In the genomic region with DNA sequence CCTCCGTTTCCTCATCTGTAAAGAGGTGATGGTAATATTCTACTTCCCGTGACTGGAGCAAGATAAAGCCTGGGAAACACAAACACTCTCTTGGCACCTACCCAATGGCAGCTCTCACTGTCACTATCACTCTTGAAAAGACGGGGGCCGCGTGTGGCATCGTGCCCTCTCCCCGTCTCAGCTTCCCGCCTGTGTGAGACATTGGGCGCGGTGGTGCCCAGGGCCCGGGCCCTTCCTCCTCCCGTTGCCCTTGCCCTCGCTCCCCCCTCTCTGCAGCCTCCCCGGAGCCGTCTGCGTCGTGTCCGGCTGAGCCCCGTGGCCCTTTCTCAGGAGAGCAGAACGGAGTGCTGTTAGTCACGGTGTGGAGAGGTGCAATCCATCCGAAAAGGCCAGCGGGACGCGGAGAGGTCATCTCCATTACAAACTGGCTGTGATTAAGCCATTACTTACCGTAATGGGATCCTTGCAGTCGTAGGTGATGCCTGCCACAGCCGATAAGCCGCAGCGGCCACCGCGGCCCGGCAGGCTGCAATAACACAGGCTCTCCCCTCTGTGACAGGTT, we compare ENCODE assay signal across 23 cellular contexts.
DNase-seq lines count a peak whose midpoint lies in the region; ATAC-seq, FAIRE-seq and TF ChIP-seq lines count a peak whose summit lies in the region.
"Had no signal": no experiment of that assay in that cellular context is flagged by ENCODE, and none has a peak within 500 bp of the region (broad histone marks: within the 10 kb centered on the region; RNA-seq: fewer than 3 reads in every experiment).

No MANE protein-coding gene starts in this region.

- H3K4me3 ChIP-seq in endothelial cell of umbilical vein (replicated peaks in 1 of 3; ENCODE audit: insufficient read depth in 1 of 3, low read depth in 1 of 3, low read length in 3 of 3) (no peak overlapping the region), parathyroid adenoma (ENCODE audit: low read depth, low read length) (no peak overlapping the region), lower lobe of right lung (no peak overlapping the region), WERI-Rb-1 (ENCODE audit: low read depth, low read length) (no peak overlapping the region)
- H3K4me3 ChIP-seq: GM23248 had no signal

- TF ChIP-seq POLR2A in endothelial cell of umbilical vein (IDR thresholded peaks at IDR 0.05; ENCODE audit: low read depth, low read length) = no peak

- FAIRE-seq in endothelial cell of umbilical vein (lab: Jason Lieb, UNC) (no peak), D721Med (lab: Jason Lieb, UNC) (no peak)
- FAIRE-seq: GM12892, islet of Langerhans had no signal

- POLR2A ChIA-PET in endothelial cell of umbilical vein (lab: Charles Lee) = no interaction called here

- TF ChIP-seq CTCF in endothelial cell of umbilical vein (IDR thresholded peaks at IDR 0.05; ENCODE audit: extremely low read depth in 1 of 2, insufficient read depth in 1 of 2, low read depth in 1 of 2, low read length in 2 of 2) (no peak), parathyroid adenoma (IDR thresholded peaks at IDR 0.05) (no peak), lower lobe of right lung (IDR thresholded peaks at IDR 0.05) (no peak), WERI-Rb-1 (IDR thresholded peaks at IDR 0.05; ENCODE audit: low read depth, low read length) (no peak), D721Med (IDR thresholded peaks at IDR 0.05; ENCODE audit: insufficient read depth, missing control alignments) (no peak)

- ATAC-seq in lower lobe of right lung = no peak
- ATAC-seq: activated CD4-positive, CD25-positive, alpha-beta regulatory T cell treated with anti-CD3 and anti-CD28 coated beads, Interleukin-2, amount 50 U/mL, for 24 hours; T-helper 17 cell had no signal

- no peak overlapping the region for H3K27ac ChIP-seq in endothelial cell of umbilical vein (ENCODE audit: insufficient read depth, low read depth, low read length)
- H3K27ac ChIP-seq in parathyroid adenoma = no peak overlapping the region
- no peak overlapping the region for H3K27ac ChIP-seq in lower lobe of right lung
- H3K27ac ChIP-seq in WERI-Rb-1 = no peak overlapping the region
- H3K27ac ChIP-seq: GM23248 had no signal

- H4K20me1 ChIP-seq in endothelial cell of umbilical vein (replicated peaks; ENCODE audit: control insufficient read depth, extremely low read depth, insufficient read depth, low read length) = no peaks in the 10 kb centered on the region

- H3K9me1 ChIP-seq in endothelial cell of umbilical vein (replicated peaks; ENCODE audit: control insufficient read depth, extremely low read depth, insufficient read depth, low read length) = no peaks in the 10 kb centered on the region

- CTCF ChIA-PET in endothelial cell of umbilical vein (lab: Charles Lee) = interaction anchor here (1.1 kb wide), 1 partner anchor 742 kb away, joined by 4 read pairs; no protein-coding TSS in a partner anchor

- H2AFZ ChIP-seq in endothelial cell of umbilical vein (ENCODE audit: low read depth, low read length) = no peak overlapping the region
- H2AFZ ChIP-seq in parathyroid adenoma = no peak overlapping the region
- H2AFZ ChIP-seq: GM23248 had no signal

- H3K9me3 ChIP-seq in endothelial cell of umbilical vein (replicated peaks; ENCODE audit: control insufficient read depth, insufficient read depth, low read length) = no peaks in the 10 kb centered on the region
- no peaks in the 10 kb centered on the region for H3K9me3 ChIP-seq in parathyroid adenoma (ENCODE audit: control insufficient read depth, low read length)
- no peaks in the 10 kb centered on the region for H3K9me3 ChIP-seq in lower lobe of right lung
- H3K9me3 ChIP-seq in WERI-Rb-1 (ENCODE audit: severe bottlenecking) = no peaks in the 10 kb centered on the region

- peaks cover 15 to 29% of the 10 kb centered on the region in 2 experiments for H3K27me3 ChIP-seq in endothelial cell of umbilical vein (ENCODE audit: control insufficient read depth in 2 of 2, insufficient read depth in 2 of 2, low read length in 2 of 2)
- peaks cover 3% of the 10 kb centered on the region for H3K27me3 ChIP-seq in parathyroid adenoma (ENCODE audit: control insufficient read depth, insufficient read depth, low read length)
- peaks cover 61% of the 10 kb centered on the region for H3K27me3 ChIP-seq in lower lobe of right lung (ENCODE audit: low read depth)
- no peaks in the 10 kb centered on the region for H3K27me3 ChIP-seq in WERI-Rb-1 (ENCODE audit: insufficient read depth, low read depth, severe bottlenecking)

- dilution Hi-C loops in endothelial cell of umbilical vein (cut with MboI; ENCODE audit: extremely low pct_ligation_motif_present, low sequenced_read_pairs) = no loop called here

- H3K36me3 ChIP-seq in endothelial cell of umbilical vein (ENCODE audit: control insufficient read depth in 2 of 2, extremely low read depth in 1 of 2, insufficient read depth in 2 of 2, low read length in 2 of 2) (no peaks in the 10 kb centered on the region), parathyroid adenoma (ENCODE audit: control insufficient read depth, insufficient read depth, low read length) (no peaks in the 10 kb centered on the region), lower lobe of right lung (no peaks in the 10 kb centered on the region), WERI-Rb-1 (no peaks in the 10 kb centered on the region)

- H3K4me1 ChIP-seq in endothelial cell of umbilical vein (ENCODE audit: control insufficient read depth, extremely low read depth, insufficient read depth, low read length) = no peaks in the 10 kb centered on the region
- no peaks in the 10 kb centered on the region for H3K4me1 ChIP-seq in parathyroid adenoma
- H3K4me1 ChIP-seq in lower lobe of right lung = no peaks in the 10 kb centered on the region

- H3K79me2 ChIP-seq in endothelial cell of umbilical vein (ENCODE audit: control insufficient read depth, insufficient read depth, low read length) (no peaks in the 10 kb centered on the region), parathyroid adenoma (no peaks in the 10 kb centered on the region)

- intact Hi-C loops in endothelial cell of umbilical vein (cut with micrococcal nuclease) (no loop called here), lower lobe of right lung (cut with DNase I) (no loop called here)

- H3K4me2 ChIP-seq in endothelial cell of umbilical vein (ENCODE audit: insufficient read depth, low read length) = no peak overlapping the region
- peak overlapping the region; percentile 36 for H3K4me2 ChIP-seq in parathyroid adenoma (ENCODE audit: low read length)

- peak; percentile 38 for DNase-seq in DMS79 (lab: John Stamatoyannopoulos, UW)
- DNase-seq in NCI-H1092 treated with DMSO at 0.1 percent for 48 hours (lab: John Stamatoyannopoulos, UW) = peak; percentile 69
- no peak for DNase-seq in endothelial cell of umbilical vein (ENCODE audit: low read depth, low spot score)
- no peak for DNase-seq in lower lobe of right lung
- no peak for DNase-seq in stimulated activated CD4-positive, alpha-beta T cell treated with anti-CD3 and anti-CD28 coated beads, Interleukin-4, amount 100 ng/mL, for 24 hours
- no peak for DNase-seq in WERI-Rb-1
- no peak for DNase-seq in D721Med (ENCODE audit: insufficient read length, low spot score)
- DNase-seq: activated gamma-delta T cell; central memory CD4-positive, alpha-beta T cell; effector CD4-positive, alpha-beta T cell; glutamatergic neuron; GM23248; Kasumi-1; NCI-H1417 treated with DMSO at 0.1 percent for 48 hours; NCI-H446; OCI-M1; right cardiac atrium; SHP77 treated with DMSO at 0.1 percent for 48 hours; T-helper 17 cell had no signal

- H3K9ac ChIP-seq in endothelial cell of umbilical vein (replicated peaks; ENCODE audit: extremely low read depth, insufficient read depth, low read length) (no peak overlapping the region), parathyroid adenoma (no peak overlapping the region)
- H3K9ac ChIP-seq: GM23248 had no signal

- BruUV-seq in endothelial cell of umbilical vein (replicated peaks; lab: Mats Ljungman, UMichigan) = no TSS peak

TF ChIP-seq in endothelial cell of umbilical vein, 7 proteins besides CTCF, POLR2A, EP300 and RAD21:
- TF ChIP-seq EZH2 (IDR thresholded peaks at IDR 0.05; ENCODE audit: borderline replicate concordance, low read depth, low read length, severe bottlenecking) (peak; percentile 28), MAX (IDR thresholded peaks at IDR 0.05; ENCODE audit: insufficient read depth, insufficient read length) (no peak)
TF ChIP-seq in endothelial cell of umbilical vein: peak in this region for 1.

Comparison
In these comparisons a context has a peak if more than half of its experiments do, and no peak if none do; other contexts are left out.
1. DNase-seq: peak in DMS79 (single experiment) and NCI-H1092 treated with DMSO at 0.1 percent for 48 hours (single experiment); none in endothelial cell of umbilical vein (single experiment), lower lobe of right lung (single experiment), stimulated activated CD4-positive, alpha-beta T cell treated with anti-CD3 and anti-CD28 coated beads, Interleukin-4, amount 100 ng/mL, for 24 hours (single experiment), WERI-Rb-1 (single experiment) and D721Med (single experiment).